Comparison of ENCODE assay signal across 1 cellular context in genomic region chr7:127379642-127380041, GRCh38.
TF ChIP-seq lines count a peak whose summit lies in the region.

No MANE protein-coding gene starts in this region.

TF ChIP-seq in K562, 482 proteins besides CTCF, POLR2A, EP300 and RAD21:
- peak; percentile 79 for TF ChIP-seq HNRNPK (IDR thresholded peaks at IDR 0.05; ENCODE audit: low read depth, low read length, poor library complexity, severe bottlenecking)
- TF ChIP-seq PCBP1 (IDR thresholded peaks at IDR 0.05; ENCODE audit: low read depth, low read length, poor library complexity, severe bottlenecking) = peak; percentile 25
- TF ChIP-seq, protein P1, sequence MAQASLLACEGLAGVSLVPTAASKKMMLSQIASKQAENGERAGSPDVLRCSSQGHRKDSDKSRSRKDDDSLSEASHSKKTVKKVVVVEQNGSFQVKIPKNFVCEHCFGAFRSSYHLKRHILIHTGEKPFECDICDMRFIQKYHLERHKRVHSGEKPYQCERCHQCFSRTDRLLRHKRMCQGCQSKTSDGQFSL (CRISPR knock-in tag; IDR thresholded peaks at IDR 0.05) = no peak
- TF ChIP-seq, protein P1 (tag; IDR thresholded peaks at IDR 0.05) = peak in 1 of 2 experiments; percentile 93; a peak in 2 of 4 replicates
- TF ChIP-seq E4F1 (CRISPR knock-in tag; IDR thresholded peaks at IDR 0.05; ENCODE audit: borderline replicate concordance) = no peak
- no peak for TF ChIP-seq TSHZ1 (CRISPR knock-in tag; IDR thresholded peaks at IDR 0.05)
- TF ChIP-seq MTA2 (IDR thresholded peaks at IDR 0.05; ENCODE audit: low read depth) = no peak
- TF ChIP-seq, protein P2, sequence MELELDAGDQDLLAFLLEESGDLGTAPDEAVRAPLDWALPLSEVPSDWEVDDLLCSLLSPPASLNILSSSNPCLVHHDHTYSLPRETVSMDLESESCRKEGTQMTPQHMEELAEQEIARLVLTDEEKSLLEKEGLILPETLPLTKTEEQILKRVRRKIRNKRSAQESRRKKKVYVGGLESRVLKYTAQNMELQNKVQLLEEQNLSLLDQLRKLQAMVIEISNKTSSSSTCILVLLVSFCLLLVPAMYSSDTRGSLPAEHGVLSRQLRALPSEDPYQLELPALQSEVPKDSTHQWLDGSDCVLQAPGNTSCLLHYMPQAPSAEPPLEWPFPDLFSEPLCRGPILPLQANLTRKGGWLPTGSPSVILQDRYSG (tag; conservative IDR thresholded peaks at IDR 0.05; ENCODE audit: low read depth) = no peak
- peak; percentile 58 for TF ChIP-seq VEZF1 (CRISPR knock-in tag; IDR thresholded peaks at IDR 0.05)
- TF ChIP-seq, protein P3, sequence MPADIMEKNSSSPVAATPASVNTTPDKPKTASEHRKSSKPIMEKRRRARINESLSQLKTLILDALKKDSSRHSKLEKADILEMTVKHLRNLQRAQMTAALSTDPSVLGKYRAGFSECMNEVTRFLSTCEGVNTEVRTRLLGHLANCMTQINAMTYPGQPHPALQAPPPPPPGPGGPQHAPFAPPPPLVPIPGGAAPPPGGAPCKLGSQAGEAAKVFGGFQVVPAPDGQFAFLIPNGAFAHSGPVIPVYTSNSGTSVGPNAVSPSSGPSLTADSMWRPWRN (IDR thresholded peaks at IDR 0.05; ENCODE audit: low read depth) = no peak
TF ChIP-seq in K562: peak in this region for 4.
